24 cellular contexts compared by ENCODE assay signal in genomic region chr4:89541998-89542397, GRCh38.
"Had no signal": no experiment of that assay in that cellular context is flagged by ENCODE, and none has a peak within 500 bp of the region (broad histone marks: within the 10 kb centered on the region; RNA-seq: fewer than 3 reads in every experiment).

No MANE protein-coding gene starts in this region.

- H3K4me1 Mint-ChIP-seq: memory B cell, naive B cell had no signal

- DNase-seq: dermis blood vessel endothelial cell; effector memory CD4-positive, alpha-beta T cell; foreskin melanocyte; left ventricle myocardium superior; mucosa of descending colon; naive B cell; spleen; stimulated activated CD4-positive, alpha-beta T cell treated with anti-CD3 and anti-CD28 coated beads, Interleukin-4, amount 100 ng/mL, for 4 hours; stimulated activated naive CD4-positive, alpha-beta T cell; stimulated activated naive CD8-positive, alpha-beta T cell treated with anti-CD3 and anti-CD28 coated beads, Interleukin-15, amount 100 ng/mL, for 72 hours; transverse colon had no signal

- ATAC-seq: left ventricle myocardium superior; mucosa of descending colon; stimulated activated naive CD8-positive, alpha-beta T cell treated with anti-CD3 and anti-CD28 coated beads, Interleukin-15, amount 100 ng/mL, for 72 hours had no signal

- FAIRE-seq: endothelial cell of umbilical vein, keratinocyte had no signal

- H3K36me3 Mint-ChIP-seq: memory B cell had no signal

- H3K4me3 Mint-ChIP-seq: memory B cell; mesothelial cell of epicardium; naive B cell; natural killer cell treated with Interleukin-12 subunit alpha and Interleukin-12 subunit beta and Interleukin-15 and Interleukin-18, amount 100 ng/mL, for 72 hours; neural crest cell; stimulated activated naive CD8-positive, alpha-beta T cell treated with anti-CD3 and anti-CD28 coated beads, Interleukin-15, amount 100 ng/mL, for 72 hours had no signal

- H3K9me3 ChIP-seq: mucosa of descending colon, prostate gland, suprapubic skin had no signal

- H3K27ac Mint-ChIP-seq: memory B cell; mesothelial cell of epicardium; naive B cell; natural killer cell treated with Interleukin-12 subunit alpha and Interleukin-12 subunit beta and Interleukin-15 and Interleukin-18, amount 100 ng/mL, for 72 hours; stimulated activated naive CD8-positive, alpha-beta T cell treated with anti-CD3 and anti-CD28 coated beads, Interleukin-15, amount 100 ng/mL, for 72 hours had no signal

- H3K36me3 ChIP-seq: esophagus muscularis mucosa, prostate gland, right atrium auricular region, spleen, suprapubic skin, transverse colon had no signal

- H3K27me3 Mint-ChIP-seq: naive B cell had no signal

- H3K27me3 ChIP-seq: right atrium auricular region, spleen, suprapubic skin, transverse colon had no signal

- H3K4me3 ChIP-seq: coronary artery, esophagus muscularis mucosa, lung, mucosa of descending colon, prostate gland, right atrium auricular region, skin epidermis, spleen, suprapubic skin, transverse colon had no signal

- H3K4me1 ChIP-seq: esophagus muscularis mucosa, prostate gland, right atrium auricular region, spleen, suprapubic skin, transverse colon had no signal

- H3K27ac ChIP-seq: coronary artery, esophagus muscularis mucosa, prostate gland, right atrium auricular region, skin epidermis, spleen, suprapubic skin, transverse colon had no signal
